Comparison of ENCODE assay signal across 8 cellular contexts in the genomic region with DNA sequence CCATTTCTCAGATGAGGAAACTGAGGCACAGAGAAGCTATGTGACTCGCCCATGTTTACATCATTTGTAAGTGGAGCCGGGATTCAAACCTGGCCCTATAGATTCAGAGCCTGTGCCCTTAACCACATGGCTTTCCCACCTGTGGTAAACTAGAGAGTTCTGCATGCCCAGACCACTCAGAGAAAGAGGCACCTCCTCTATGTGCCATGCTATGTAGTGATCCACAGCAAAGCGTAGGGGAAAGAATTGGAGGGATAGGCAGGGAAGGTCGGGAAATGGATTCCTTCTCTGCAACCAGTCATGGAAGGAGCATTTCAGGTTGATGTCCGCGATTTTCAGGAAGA. TPM values are rescaled to one million over a fixed set of nuclear protein-coding genes. Genes with fewer than 3 reads are reported as not detected.
DNase-seq lines count a peak whose midpoint lies in the region; ATAC-seq and TF ChIP-seq lines count a peak whose summit lies in the region.

No MANE protein-coding gene starts in this region.

- intact Hi-C loops in transverse colon (cut with DNase I; ENCODE audit: low total_unique reads), result no loop called here

- peaks cover 0 to 12% (median 0%) of the 10 kb centered on the region in 4 donors for H3K4me1 ChIP-seq in transverse colon

- TF ChIP-seq EP300 in transverse colon (IDR thresholded peaks at IDR 0.05; ENCODE audit: low read depth), result no peak

- in situ Hi-C loops in transverse colon (cut with MboI; ENCODE audit: low pct_ligation_motif_present in 1 of 4, low pct_unique_long_range_greater_than_20kb in 1 of 4, low sequenced_read_pairs in 3 of 4), result loop anchor here (10.0 to 25.0 kb wide), 4 partner anchors 765 to 1043 kb away; a partner anchor contains a TSS

- no peak overlapping the region for H3K4me3 Mint-ChIP-seq in WTC11
- peak overlapping the region in 8 of 10 donors; percentile 6 to 80 (median 62) for H3K4me3 Mint-ChIP-seq in naive thymus-derived CD8-positive, alpha-beta T cell

- no peaks in the 10 kb centered on the region for H3K36me3 Mint-ChIP-seq in WTC11
- H3K36me3 Mint-ChIP-seq in naive thymus-derived CD8-positive, alpha-beta T cell, result no peaks in the 10 kb centered on the region

- CTCF ChIA-PET in WTC11 (lab: Charles Lee), result interaction anchor here (0.8 to 1.9 kb wide), 7 partner anchors 9 to 784 kb away, joined by 3 to 7 read pairs (median 4); no protein-coding TSS in a partner anchor

- TF ChIP-seq CTCF in WTC11 (IDR thresholded peaks at IDR 0.05), result no peak
- no peak for TF ChIP-seq CTCF in transverse colon (IDR thresholded peaks at IDR 0.05)

- no peaks in the 10 kb centered on the region for H3K9me3 ChIP-seq in transverse colon

- no peaks in the 10 kb centered on the region for H3K27me3 ChIP-seq in transverse colon

- POLR2A ChIA-PET in WTC11 (lab: Charles Lee), result no interaction called here
- POLR2A ChIA-PET in naive thymus-derived CD8-positive, alpha-beta T cell (lab: Charles Lee), result no interaction called here

- peaks cover 4% of the 10 kb centered on the region; the same call in 1 of the 2 replicates for H3K27me3 Mint-ChIP-seq in WTC11 (ENCODE audit: low read depth)
- H3K27me3 Mint-ChIP-seq in naive thymus-derived CD8-positive, alpha-beta T cell, result peaks cover 20 to 56% (median 27%) of the 10 kb centered on the region in 5 donors

- no peak for DNase-seq in WTC11 (ENCODE audit: low spot score)
- no peak for DNase-seq in naive thymus-derived CD8-positive, alpha-beta T cell
- no peak for DNase-seq in stimulated activated naive CD4-positive, alpha-beta T cell treated with Interleukin-2 at 50 U/mL for 16 hours (lab: John Stamatoyannopoulos, UW)
- no peak for DNase-seq in C1 segment of cervical spinal cord (lab: John Stamatoyannopoulos, UW)
- no peak for DNase-seq in transverse colon

- H3K27ac Mint-ChIP-seq in WTC11, result no peak overlapping the region
- no peak overlapping the region for H3K27ac Mint-ChIP-seq in naive thymus-derived CD8-positive, alpha-beta T cell

- H3K9me3 Mint-ChIP-seq in WTC11, result peaks cover 11% of the 10 kb centered on the region
- peaks cover 0 to 2% (median 0%) of the 10 kb centered on the region in 9 donors for H3K9me3 Mint-ChIP-seq in naive thymus-derived CD8-positive, alpha-beta T cell

- H3K4me1 Mint-ChIP-seq in WTC11, result peaks cover 4% of the 10 kb centered on the region; the same call in 1 of the 2 replicates
- H3K4me1 Mint-ChIP-seq in naive thymus-derived CD8-positive, alpha-beta T cell, result peaks cover 10 to 21% (median 14%) of the 10 kb centered on the region in 4 donors

- ATAC-seq in GM18517 (IDR thresholded peaks at IDR 0.05; ENCODE audit: unreplicated experiment), result peak; percentile 27
- peak; percentile 37 for ATAC-seq in HG02678 (IDR thresholded peaks at IDR 0.05; ENCODE audit: unreplicated experiment)
- peak; percentile 39 for ATAC-seq in WTC11
- peak; percentile 25 to 67 for ATAC-seq in naive thymus-derived CD8-positive, alpha-beta T cell
- ATAC-seq in HG03520 (IDR thresholded peaks at IDR 0.05; ENCODE audit: unreplicated experiment), result no peak

- no peaks in the 10 kb centered on the region for H3K36me3 ChIP-seq in transverse colon

- WGBS in transverse colon (ENCODE audit: low coverage in 1 of 2), 2 donors, result 50% methylated on average over 4 to 6 of the region's 6 CpGs

- no peak for TF ChIP-seq POLR2A in transverse colon (IDR thresholded peaks at IDR 0.05)

- peak overlapping the region in 2 of 4 donors; percentile 27 to 61 for H3K4me3 ChIP-seq in transverse colon

- H3K27ac ChIP-seq in transverse colon, result peak overlapping the region in 1 of 4 donors; percentile 68

TF ChIP-seq in WTC11, 78 proteins besides CTCF, POLR2A, EP300 and RAD21:
- TF ChIP-seq TP53 (CRISPR knock-in tag; IDR thresholded peaks at IDR 0.05), result no peak
- TF ChIP-seq NFE2L1 (CRISPR knock-in tag; IDR thresholded peaks at IDR 0.05), result no peak
- no peak for TF ChIP-seq KAT7 (CRISPR knock-in tag; IDR thresholded peaks at IDR 0.05; ENCODE audit: borderline replicate concordance)
- TF ChIP-seq TEAD1 (CRISPR knock-in tag; IDR thresholded peaks at IDR 0.05), result no peak
- TF ChIP-seq MXD4 (CRISPR knock-in tag; IDR thresholded peaks at IDR 0.05; ENCODE audit: borderline replicate concordance), result no peak
- TF ChIP-seq, protein P1, sequence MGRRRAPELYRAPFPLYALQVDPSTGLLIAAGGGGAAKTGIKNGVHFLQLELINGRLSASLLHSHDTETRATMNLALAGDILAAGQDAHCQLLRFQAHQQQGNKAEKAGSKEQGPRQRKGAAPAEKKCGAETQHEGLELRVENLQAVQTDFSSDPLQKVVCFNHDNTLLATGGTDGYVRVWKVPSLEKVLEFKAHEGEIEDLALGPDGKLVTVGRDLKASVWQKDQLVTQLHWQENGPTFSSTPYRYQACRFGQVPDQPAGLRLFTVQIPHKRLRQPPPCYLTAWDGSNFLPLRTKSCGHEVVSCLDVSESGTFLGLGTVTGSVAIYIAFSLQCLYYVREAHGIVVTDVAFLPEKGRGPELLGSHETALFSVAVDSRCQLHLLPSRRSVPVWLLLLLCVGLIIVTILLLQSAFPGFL (CRISPR knock-in tag; IDR thresholded peaks at IDR 0.05; ENCODE audit: borderline replicate concordance), result no peak

RNA-seq across cellular contexts. Expression of a gene that starts 15.4 kb away (rescaled TPM):
- total RNA-seq in WTC11 (2021), result not detected in 3 replicates
- not detected for total RNA-seq in naive thymus-derived CD8-positive, alpha-beta T cell
- not detected for polyA plus RNA-seq in naive thymus-derived CD8-positive, alpha-beta T cell
- 1 to 10 TPM in 2 of 4 donors, not detected in 2; 1.9 to 4.4 TPM for total RNA-seq in transverse colon
